Comparison of ENCODE assay signal across 9 cellular contexts in genomic region chr16:19716183-19716582, GRCh38. TPM values are rescaled to one million over a fixed set of nuclear protein-coding genes. Genes with fewer than 3 reads are reported as not detected.
A peak's percentile ranks its signal among the peaks of the same experiment; 100 is the strongest.
DNase-seq lines count a peak whose midpoint lies in the region; ATAC-seq, FAIRE-seq and TF ChIP-seq lines count a peak whose summit lies in the region.
"Had no signal": no experiment of that assay in that cellular context is flagged by ENCODE, and none has a peak within 500 bp of the region (broad histone marks: within the 10 kb centered on the region; RNA-seq: fewer than 3 reads in every experiment).

No MANE protein-coding gene starts in this region.

- no peak overlapping the region for H4K12ac ChIP-seq in trophoblast cell (ENCODE audit: low read depth, low read length)

- H2AK5ac ChIP-seq in trophoblast cell (ENCODE audit: low read length) = no peak overlapping the region

- no peak for TF ChIP-seq CTCF in OCI-LY1 (IDR thresholded peaks at IDR 0.05; ENCODE audit: low read length)
- TF ChIP-seq CTCF in endothelial cell of umbilical vein (IDR thresholded peaks at IDR 0.05; ENCODE audit: extremely low read depth in 1 of 2, insufficient read depth in 1 of 2, low read depth in 1 of 2, low read length in 2 of 2) = no peak

- H2AFZ ChIP-seq in OCI-LY1 (ENCODE audit: low read length) (no peak overlapping the region), endothelial cell of umbilical vein (ENCODE audit: low read depth, low read length) (no peak overlapping the region), trophoblast cell (ENCODE audit: insufficient read depth, low read length, poor library complexity) (no peak overlapping the region)

- CTCF ChIA-PET in activated CD4-positive, alpha-beta T cell treated with anti-CD3 and anti-CD28 coated beads, Interleukin-2, amount 10 ng/mL, durations not matched to agents 7 days and 5 days (lab: Charles Lee) = interaction anchor here (0.6 to 0.7 kb wide), 2 partner anchors 13 to 28 kb away, joined by 3 to 5 read pairs; no protein-coding TSS in a partner anchor
- CTCF ChIA-PET in endothelial cell of umbilical vein (lab: Charles Lee) = interaction anchor here (1.2 kb wide), 1 partner anchor 115 kb away, joined by 3 read pairs; no protein-coding TSS in a partner anchor

- no peak for TF ChIP-seq POLR2A in endothelial cell of umbilical vein (IDR thresholded peaks at IDR 0.05; ENCODE audit: low read depth, low read length)

- H3K27me3 ChIP-seq in OCI-LY1 (ENCODE audit: insufficient read depth, low read length) = no peaks in the 10 kb centered on the region
- H3K27me3 ChIP-seq in endothelial cell of umbilical vein (ENCODE audit: control insufficient read depth in 2 of 2, insufficient read depth in 2 of 2, low read length in 2 of 2) = no peaks in the 10 kb centered on the region
- H3K27me3 ChIP-seq in trophoblast cell (ENCODE audit: insufficient read depth, low read length) = no peaks in the 10 kb centered on the region
- H3K27me3 ChIP-seq: neutrophil had no signal

- H3K27ac ChIP-seq in OCI-LY1 (ENCODE audit: low read depth, low read length, poor library complexity, severe bottlenecking) = no peak overlapping the region
- H3K27ac ChIP-seq in endothelial cell of umbilical vein (ENCODE audit: insufficient read depth, low read depth, low read length) = no peak overlapping the region
- no peak overlapping the region for H3K27ac ChIP-seq in trophoblast cell (ENCODE audit: low read depth, low read length)
- H3K27ac ChIP-seq: neutrophil had no signal

- H3K14ac ChIP-seq in trophoblast cell (ENCODE audit: low read length) = no peak overlapping the region

- no peak for FAIRE-seq in endothelial cell of umbilical vein (lab: Jason Lieb, UNC)

- no peak overlapping the region for H3K23ac ChIP-seq in trophoblast cell (ENCODE audit: low read length)

- no peaks in the 10 kb centered on the region for H3F3A ChIP-seq in OCI-LY1 (ENCODE audit: insufficient read depth, low read length)

- dilution Hi-C loops in endothelial cell of umbilical vein (cut with MboI; ENCODE audit: extremely low pct_ligation_motif_present, low sequenced_read_pairs) = no loop called here

- H3K27me3 Mint-ChIP-seq in activated CD4-positive, alpha-beta T cell treated with anti-CD3 and anti-CD28 coated beads, Interleukin-2, amount 10 ng/mL, durations not matched to agents 7 days and 5 days = no peaks in the 10 kb centered on the region

- H2BK120ac ChIP-seq in trophoblast cell (ENCODE audit: insufficient read depth, low read length, poor library complexity) = no peak overlapping the region

- no peaks in the 10 kb centered on the region for H3K9me3 Mint-ChIP-seq in activated CD4-positive, alpha-beta T cell treated with anti-CD3 and anti-CD28 coated beads, Interleukin-2, amount 10 ng/mL, durations not matched to agents 7 days and 5 days

- H3K9me1 ChIP-seq in endothelial cell of umbilical vein (replicated peaks; ENCODE audit: control insufficient read depth, extremely low read depth, insufficient read depth, low read length) = no peaks in the 10 kb centered on the region

- H3K4me2 ChIP-seq in OCI-LY1 (ENCODE audit: low read length) (peak overlapping the region; percentile 66), endothelial cell of umbilical vein (ENCODE audit: insufficient read depth, low read length) (peak overlapping the region; percentile 96), trophoblast cell (ENCODE audit: low read length) (peak overlapping the region; percentile 85)

- H3K79me2 ChIP-seq in OCI-LY1 (ENCODE audit: insufficient read depth, low read length) (peaks cover 17% of the 10 kb centered on the region), endothelial cell of umbilical vein (ENCODE audit: control insufficient read depth, insufficient read depth, low read length) (peaks cover 39% of the 10 kb centered on the region), trophoblast cell (ENCODE audit: control insufficient read depth, insufficient read depth, low read length, poor library complexity) (peaks cover 11% of the 10 kb centered on the region)

- H3K36me3 Mint-ChIP-seq in activated CD4-positive, alpha-beta T cell treated with anti-CD3 and anti-CD28 coated beads, Interleukin-2, amount 10 ng/mL, durations not matched to agents 7 days and 5 days (ENCODE audit: low read depth) = peaks cover 22% of the 10 kb centered on the region

- H3K9me3 ChIP-seq in OCI-LY1 (ENCODE audit: low read length) (no peaks in the 10 kb centered on the region), endothelial cell of umbilical vein (replicated peaks; ENCODE audit: control insufficient read depth, insufficient read depth, low read length) (no peaks in the 10 kb centered on the region), trophoblast cell (ENCODE audit: insufficient read depth, low read depth, low read length) (no peaks in the 10 kb centered on the region)
- H3K9me3 ChIP-seq: neutrophil had no signal

- H4K20me1 ChIP-seq in OCI-LY1 (ENCODE audit: insufficient read depth, low read length) (no peaks in the 10 kb centered on the region), endothelial cell of umbilical vein (replicated peaks; ENCODE audit: control insufficient read depth, extremely low read depth, insufficient read depth, low read length) (no peaks in the 10 kb centered on the region)

- POLR2A ChIA-PET in activated CD4-positive, alpha-beta T cell treated with anti-CD3 and anti-CD28 coated beads, Interleukin-2, amount 10 ng/mL, durations not matched to agents 7 days and 5 days (lab: Charles Lee) = no interaction called here
- POLR2A ChIA-PET in endothelial cell of umbilical vein (lab: Charles Lee) = no interaction called here

- H3K36me3 ChIP-seq in OCI-LY1 (ENCODE audit: insufficient read depth, low read length) (peaks cover 27% of the 10 kb centered on the region; the same call in 1 of the 2 replicates), endothelial cell of umbilical vein (ENCODE audit: control insufficient read depth in 2 of 2, extremely low read depth in 1 of 2, insufficient read depth in 2 of 2, low read length in 2 of 2) (peaks cover 0 to 9% of the 10 kb centered on the region in 2 experiments), trophoblast cell (ENCODE audit: control insufficient read depth in 1 of 2, insufficient read depth in 2 of 2, low read length in 2 of 2) (peaks cover 20 to 22% of the 10 kb centered on the region in 2 experiments)
- H3K36me3 ChIP-seq: neutrophil had no signal

- H3K27ac Mint-ChIP-seq in activated CD4-positive, alpha-beta T cell treated with anti-CD3 and anti-CD28 coated beads, Interleukin-2, amount 10 ng/mL, durations not matched to agents 7 days and 5 days = no peak overlapping the region

- no peak overlapping the region for H4K8ac ChIP-seq in trophoblast cell (ENCODE audit: low read depth, low read length)

- no peak for DNase-seq in activated CD4-positive, alpha-beta T cell treated with anti-CD3 and anti-CD28 coated beads, Interleukin-2, amount 10 ng/mL, durations not matched to agents 7 days and 5 days
- no peak for DNase-seq in activated CD4-positive, alpha-beta T cell treated with anti-CD3 and anti-CD28 coated beads for 48 hours
- DNase-seq in endothelial cell of umbilical vein (ENCODE audit: low read depth, low spot score) (no peak), trophoblast cell (peak in 1 of 2 donors; percentile 69), NOMO-1 treated with dmso at 0.1 percent for 144 hours (lab: John Stamatoyannopoulos, UW; ENCODE audit: unreplicated experiment) (no peak), ureter (ENCODE audit: low spot score) (no peak)

- no peaks in the 10 kb centered on the region for H3K9me2 ChIP-seq in OCI-LY1 (ENCODE audit: low read depth, low read length)

- H3K4me3 Mint-ChIP-seq in activated CD4-positive, alpha-beta T cell treated with anti-CD3 and anti-CD28 coated beads, Interleukin-2, amount 10 ng/mL, durations not matched to agents 7 days and 5 days = peak overlapping the region; percentile 90

- no peak overlapping the region for H2BK5ac ChIP-seq in trophoblast cell (ENCODE audit: low read depth, low read length, poor library complexity)

- peaks cover 21% of the 10 kb centered on the region for H3K4me1 ChIP-seq in OCI-LY1 (ENCODE audit: insufficient read depth, low read length, severe bottlenecking)
- peaks cover 13% of the 10 kb centered on the region for H3K4me1 ChIP-seq in endothelial cell of umbilical vein (ENCODE audit: control insufficient read depth, extremely low read depth, insufficient read depth, low read length)
- H3K4me1 ChIP-seq in trophoblast cell (ENCODE audit: control insufficient read depth in 1 of 2, insufficient read depth in 2 of 2, low read length in 2 of 2) = peaks cover 10 to 14% of the 10 kb centered on the region in 2 experiments

- intact Hi-C loops in endothelial cell of umbilical vein (cut with micrococcal nuclease) = loop anchor here (1.0 to 5.0 kb wide), 3 partner anchors 16 to 159 kb away; partner anchors contain the start of gene VPS35L

- no peak overlapping the region for H2BK12ac ChIP-seq in trophoblast cell (ENCODE audit: low read length)

- no CpG with 5 or more reads among the region's 1 CpG for WGBS in trophoblast cell (ENCODE audit: extremely low coverage, insufficient coverage, insufficient read length)

- H3K4ac ChIP-seq in trophoblast cell (ENCODE audit: low read depth, low read length) = peak overlapping the region; percentile 25

- no peak overlapping the region for H3K18ac ChIP-seq in trophoblast cell (ENCODE audit: low read length)

- H3K4me3 ChIP-seq in OCI-LY1 (ENCODE audit: low read depth, low read length, poor library complexity, severe bottlenecking) (peak overlapping the region; percentile 77), endothelial cell of umbilical vein (replicated peaks in 1 of 3; ENCODE audit: insufficient read depth in 1 of 3, low read depth in 1 of 3, low read length in 3 of 3) (no peak overlapping the region), trophoblast cell (ENCODE audit: low read depth, low read length) (no peak overlapping the region)

- ATAC-seq in GM21515 (IDR thresholded peaks at IDR 0.05; ENCODE audit: unreplicated experiment) = no peak

- peaks cover 17% of the 10 kb centered on the region for H3K4me1 Mint-ChIP-seq in activated CD4-positive, alpha-beta T cell treated with anti-CD3 and anti-CD28 coated beads, Interleukin-2, amount 10 ng/mL, durations not matched to agents 7 days and 5 days

- peaks cover 10% of the 10 kb centered on the region for H3K79me1 ChIP-seq in trophoblast cell (ENCODE audit: low read length)

- H4K91ac ChIP-seq in trophoblast cell (ENCODE audit: low read depth, low read length) = no peak overlapping the region

- H3K9ac ChIP-seq in OCI-LY1 (ENCODE audit: low read length) = no peak overlapping the region; the same call in 1 of the 2 replicates
- no peak overlapping the region for H3K9ac ChIP-seq in endothelial cell of umbilical vein (replicated peaks; ENCODE audit: extremely low read depth, insufficient read depth, low read length)
- H3K9ac ChIP-seq in trophoblast cell (ENCODE audit: low read length) = no peak overlapping the region

- no TSS peak for BruUV-seq in endothelial cell of umbilical vein (replicated peaks; lab: Mats Ljungman, UMichigan)

RNA-seq across cellular contexts. Expression of gene KNOP1, which starts 1.8 kb away (rescaled TPM):
- total RNA-seq in activated CD4-positive, alpha-beta T cell treated with anti-CD3 and anti-CD28 coated beads, Interleukin-2, amount 10 ng/mL, durations not matched to agents 7 days and 5 days = 10 to 100 TPM; 16.8 TPM
- 33.5 and 43.2 TPM in 2 replicates for total RNA-seq in endothelial cell of umbilical vein
- polyA plus RNA-seq in endothelial cell of umbilical vein = 5.1 and 6.7 TPM in 2 replicates
- 9.6 and 10.1 TPM in 2 replicates for polyA plus RNA-seq in endothelial cell of umbilical vein (2011; cell fraction: cytosol; rRNA removed)
- polyA plus RNA-seq in endothelial cell of umbilical vein (2011; cell fraction: nucleus; rRNA removed) = 8.4 and 11.4 TPM in 2 replicates
- 37.5 and 40.3 TPM in 2 replicates for polyA plus RNA-seq in endothelial cell of umbilical vein (2012)
- 12.3 and 15.8 TPM in 2 replicates for polyA minus RNA-seq in endothelial cell of umbilical vein
- 10.2 TPM for polyA minus RNA-seq in endothelial cell of umbilical vein (2011; cell fraction: cytosol; rRNA and poly(A)+ RNA removed)
- 12.0 and 15.4 TPM in 2 replicates for polyA minus RNA-seq in endothelial cell of umbilical vein (2011; cell fraction: nucleus; rRNA and poly(A)+ RNA removed)
- 39.6 and 42.3 TPM in 2 replicates for polyA plus RNA-seq in trophoblast cell (2013)
- total RNA-seq in ureter = 27.4 TPM

RNA-seq across cellular contexts. Expression of gene IQCK, which starts 1.9 kb away (rescaled TPM):
- total RNA-seq in activated CD4-positive, alpha-beta T cell treated with anti-CD3 and anti-CD28 coated beads, Interleukin-2, amount 10 ng/mL, durations not matched to agents 7 days and 5 days = 1 to 10 TPM; 1.1 to 1.5 TPM
- total RNA-seq in endothelial cell of umbilical vein (13.2 and 17.2 TPM in 2 replicates), ureter (33.2 TPM)
- polyA plus RNA-seq in endothelial cell of umbilical vein = 13.9 and 18.1 TPM in 2 replicates
- polyA plus RNA-seq in endothelial cell of umbilical vein (2011; cell fraction: cytosol; rRNA removed) = 11.7 and 12.2 TPM in 2 replicates
- polyA plus RNA-seq in endothelial cell of umbilical vein (2011; cell fraction: nucleus; rRNA removed) = 18.9 and 25.5 TPM in 2 replicates
- polyA plus RNA-seq in endothelial cell of umbilical vein (2012) = 6.4 and 8.9 TPM in 2 replicates
- 14.0 and 20.9 TPM in 2 replicates for polyA minus RNA-seq in endothelial cell of umbilical vein
- 3.5 TPM for polyA minus RNA-seq in endothelial cell of umbilical vein (2011; cell fraction: cytosol; rRNA and poly(A)+ RNA removed)
- polyA minus RNA-seq in endothelial cell of umbilical vein (2011; cell fraction: nucleus; rRNA and poly(A)+ RNA removed) = 23.5 and 24.4 TPM in 2 replicates
- 4.5 and 6.0 TPM in 2 replicates for polyA plus RNA-seq in trophoblast cell (2013)
